ENCODE assay signal across 8 cellular contexts in the genomic region with DNA sequence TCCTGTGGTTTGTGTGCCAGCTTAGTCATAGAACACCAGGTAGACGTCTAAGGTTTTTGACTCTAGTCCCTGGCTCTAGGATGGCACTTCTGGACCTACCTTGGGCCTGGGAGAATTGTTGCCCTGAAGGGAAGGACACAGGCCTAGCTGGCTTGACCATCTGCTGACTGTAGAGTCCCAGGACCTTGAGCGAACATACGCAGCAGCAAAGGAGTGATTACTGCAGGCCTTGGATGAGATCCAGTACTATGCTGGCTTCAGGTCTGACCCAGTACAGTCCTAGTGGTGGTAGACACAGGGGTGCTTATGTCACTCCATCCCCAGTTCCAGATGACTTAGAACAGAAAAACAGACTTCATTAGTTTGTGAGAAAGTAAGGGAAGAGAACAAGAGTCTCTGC. TPM values are rescaled to one million over a fixed set of nuclear protein-coding genes. Genes with fewer than 3 reads are reported as not detected.
"Had no signal": no experiment of that assay in that cellular context is flagged by ENCODE, and none has a peak within 500 bp of the region (broad histone marks: within the 10 kb centered on the region; RNA-seq: fewer than 3 reads in every experiment).

No MANE protein-coding gene starts in this region.

- FAIRE-seq: H1, H54, HTR-8/SVneo, K562 had no signal

- DNase-seq: H9, HCEC 1CT had no signal

- H3K4me3 ChIP-seq: GM23338, K562 had no signal

RNA-seq across cellular contexts. Expression of a gene that starts 37.7 kb away (rescaled TPM):
- total RNA-seq: HT-29, K562 had no signal
